Comparison of ENCODE assay signal across 10 cellular contexts in genomic region chr5:179617930-179618329, GRCh38. TPM values are rescaled to one million over a fixed set of nuclear protein-coding genes. Genes with fewer than 3 reads are reported as not detected.
DNase-seq lines count a peak whose midpoint lies in the region; ATAC-seq, FAIRE-seq and TF ChIP-seq lines count a peak whose summit lies in the region.
"Had no signal": no experiment of that assay in that cellular context is flagged by ENCODE, and none has a peak within 500 bp of the region (broad histone marks: within the 10 kb centered on the region; RNA-seq: fewer than 3 reads in every experiment).

No MANE protein-coding gene starts in this region.

- H3K9ac ChIP-seq in K562 (ENCODE audit: insufficient read depth in 1 of 2, low read depth in 2 of 2, low read length in 2 of 2): no peak overlapping the region
- no peak overlapping the region for H3K9ac ChIP-seq in neural progenitor cell

- in situ Hi-C loops in K562 (cut with MboI): no loop called here

- H3K27me3 Mint-ChIP-seq in CD8-positive, alpha-beta T cell (ENCODE audit: low read depth): no peaks in the 10 kb centered on the region
- peaks cover 16% of the 10 kb centered on the region for H3K27me3 Mint-ChIP-seq in HFFc6 (ENCODE audit: insufficient read depth)
- peaks cover 16% of the 10 kb centered on the region for H3K27me3 Mint-ChIP-seq in neural progenitor cell (ENCODE audit: insufficient read depth, low read depth)

- no peak for TF ChIP-seq EP300 in K562 (IDR thresholded peaks at IDR 0.05; ENCODE audit: low read length)

- BruUV-seq in K562 (replicated peaks; lab: Mats Ljungman, UMichigan): no TSS peak

- no peak overlapping the region; the same call in 1 of the 2 replicates for H3K4me2 ChIP-seq in K562 (ENCODE audit: insufficient read depth, low read length)
- peak overlapping the region; percentile 99 for H3K4me2 ChIP-seq in neural progenitor cell

- no peaks in the 10 kb centered on the region for H3K9me3 ChIP-seq in CD8-positive, alpha-beta T cell (ENCODE audit: low read length)
- H3K9me3 ChIP-seq in K562 (replicated peaks; ENCODE audit: control insufficient read depth, insufficient read depth, low read depth, low read length): no peaks in the 10 kb centered on the region
- no peaks in the 10 kb centered on the region for H3K9me3 ChIP-seq in neural progenitor cell (ENCODE audit: low read depth)
- no peaks in the 10 kb centered on the region for H3K9me3 ChIP-seq in vagina

- H3K27me3 ChIP-seq in CD8-positive, alpha-beta T cell (ENCODE audit: insufficient read depth, low read length): no peaks in the 10 kb centered on the region
- H3K27me3 ChIP-seq in K562 (ENCODE audit: control insufficient read depth in 2 of 2, insufficient read depth in 2 of 2, low read length in 2 of 2): no peaks in the 10 kb centered on the region
- H3K27me3 ChIP-seq in neural progenitor cell: no peaks in the 10 kb centered on the region
- H3K27me3 ChIP-seq in vagina: no peaks in the 10 kb centered on the region

- 79% methylated on average over 7 of the region's 7 CpGs for WGBS in K562 (ENCODE audit: insufficient coverage, low coverage, missing lambda C conversion rate)

- TF ChIP-seq POLR2A in K562 (conservative IDR thresholded peaks at IDR 0.05): peak; percentile 39; the same call in 1 of the 2 replicates
- TF ChIP-seq POLR2A in vagina (IDR thresholded peaks at IDR 0.05): no peak

- H4K20me1 ChIP-seq in K562 (replicated peaks; ENCODE audit: control insufficient read depth, insufficient read depth, low read length) (peaks cover 78% of the 10 kb centered on the region), neural progenitor cell (ENCODE audit: low read depth) (peaks cover 99% of the 10 kb centered on the region)

- H3K36me3 Mint-ChIP-seq in CD8-positive, alpha-beta T cell: peaks cover 89% of the 10 kb centered on the region
- H3K36me3 Mint-ChIP-seq in HFFc6 (ENCODE audit: low read depth): peaks cover 89% of the 10 kb centered on the region
- H3K36me3 Mint-ChIP-seq in neural progenitor cell: peaks cover 68% of the 10 kb centered on the region

- intact Hi-C loops in CD8-positive, alpha-beta T cell (cut with DNase I, micrococcal nuclease): loop anchor here in 1 of 2 experiments (10.0 kb wide), 1 partner anchor 993 kb away; the partner anchor contains the start of gene CLK4
- intact Hi-C loops in K562 (cut with micrococcal nuclease): no loop called here
- intact Hi-C loops in vagina (cut with DNase I): loop anchor here (10.0 kb wide), 1 partner anchor 1473 kb away; no protein-coding TSS in a partner anchor

- no peak for ATAC-seq in CD8-positive, alpha-beta T cell
- ATAC-seq in K562 (no peak), HG02852 (IDR thresholded peaks at IDR 0.05; ENCODE audit: unreplicated experiment) (no peak), GM21367 (IDR thresholded peaks at IDR 0.05; ENCODE audit: unreplicated experiment) (no peak)

- no peak overlapping the region for H3K27ac Mint-ChIP-seq in CD8-positive, alpha-beta T cell
- H3K27ac Mint-ChIP-seq in HFFc6 (peak overlapping the region; percentile 32), neural progenitor cell (no peak overlapping the region)

- H2AFZ ChIP-seq in K562 (ENCODE audit: low read depth, low read length): no peak overlapping the region
- H2AFZ ChIP-seq in neural progenitor cell (replicated peaks): no peak overlapping the region

- H3K36me3 ChIP-seq in CD8-positive, alpha-beta T cell (ENCODE audit: insufficient read depth, low read length): peaks cover 80% of the 10 kb centered on the region
- H3K36me3 ChIP-seq in K562 (ENCODE audit: control insufficient read depth, insufficient read depth, low read length): peaks cover 96% of the 10 kb centered on the region
- peaks cover 86% of the 10 kb centered on the region for H3K36me3 ChIP-seq in neural progenitor cell
- H3K36me3 ChIP-seq in vagina: peaks cover 6 to 89% of the 10 kb centered on the region in 2 donors

- no peaks in the 10 kb centered on the region for H3K9me1 ChIP-seq in K562 (ENCODE audit: control insufficient read depth, insufficient read depth, low read length)

- peaks cover 83% of the 10 kb centered on the region for H3K79me2 ChIP-seq in K562 (ENCODE audit: control insufficient read depth, insufficient read depth, low read length)
- H3K79me2 ChIP-seq in neural progenitor cell (ENCODE audit: low read depth): peaks cover 93% of the 10 kb centered on the region

- H3F3A ChIP-seq in neural progenitor cell (ENCODE audit: low read depth): peaks cover 96% of the 10 kb centered on the region

- H3K4me3 Mint-ChIP-seq in CD8-positive, alpha-beta T cell: peak overlapping the region; percentile 1
- H3K4me3 Mint-ChIP-seq in HFFc6 (peak overlapping the region; percentile 25), neural progenitor cell (peak overlapping the region; percentile 30)

- no peak for TF ChIP-seq CTCF in CD8-positive, alpha-beta T cell (IDR thresholded peaks at IDR 0.05)
- TF ChIP-seq CTCF in HFFc6 (IDR thresholded peaks at IDR 0.05) (no peak), K562 (IDR thresholded peaks at IDR 0.05 in 2 of 3, conservative IDR thresholded peaks at IDR 0.05 in 1 of 3; ENCODE audit: insufficient read depth in 2 of 3, low read depth in 1 of 3, low read length in 3 of 3) (no peak), neural progenitor cell (IDR thresholded peaks at IDR 0.05) (no peak), vagina (IDR thresholded peaks at IDR 0.05) (no peak)

- H3K4me1 ChIP-seq in CD8-positive, alpha-beta T cell (ENCODE audit: insufficient read depth, low read length): peaks cover 72% of the 10 kb centered on the region
- peaks cover 10 to 55% of the 10 kb centered on the region in 2 experiments for H3K4me1 ChIP-seq in K562 (replicated peaks in 1 of 2; ENCODE audit: control insufficient read depth in 2 of 2, insufficient read depth in 2 of 2, low read length in 2 of 2)
- H3K4me1 ChIP-seq in neural progenitor cell: peaks cover 32% of the 10 kb centered on the region
- peaks cover 69% of the 10 kb centered on the region for H3K4me1 ChIP-seq in vagina

- H3K27ac ChIP-seq in CD8-positive, alpha-beta T cell (ENCODE audit: low read depth, low read length): no peak overlapping the region
- no peak overlapping the region for H3K27ac ChIP-seq in K562 (ENCODE audit: extremely low read depth, low read depth, low read length)
- no peak overlapping the region for H3K27ac ChIP-seq in neural progenitor cell
- H3K27ac ChIP-seq in vagina: no peak overlapping the region

- POLR2A ChIA-PET in CD8-positive, alpha-beta T cell (lab: Charles Lee): no interaction called here
- POLR2A ChIA-PET in K562 (lab: Yijun Ruan, JAX): interaction anchor here (0.6 to 2.6 kb wide), 2 partner anchors 11 to 165 kb away, joined by 3 to 15 read pairs; no protein-coding TSS in a partner anchor

- no peak for FAIRE-seq in K562 (lab: Jason Lieb, UNC)

- H3K4me3 ChIP-seq in CD8-positive, alpha-beta T cell (ENCODE audit: low read depth, low read length): no peak overlapping the region
- H3K4me3 ChIP-seq in K562: no peak overlapping the region
- H3K4me3 ChIP-seq in neural progenitor cell: no peak overlapping the region
- H3K4me3 ChIP-seq in vagina: no peak overlapping the region

- CTCF ChIA-PET in CD8-positive, alpha-beta T cell (lab: Charles Lee): interaction anchor here (0.8 kb wide), 1 partner anchor 12 kb away, joined by 5 read pairs; no protein-coding TSS in a partner anchor
- CTCF ChIA-PET in K562 (lab: Yijun Ruan, JAX; ENCODE audit: low intra/inter-chr PET ratio): no interaction called here

- peaks cover 72% of the 10 kb centered on the region for H3K4me1 Mint-ChIP-seq in CD8-positive, alpha-beta T cell (ENCODE audit: low read depth)
- H3K4me1 Mint-ChIP-seq in HFFc6 (ENCODE audit: low read depth) (peaks cover 81% of the 10 kb centered on the region), neural progenitor cell (peaks cover 47% of the 10 kb centered on the region)

- no peak for TF ChIP-seq RAD21 in K562 (CRISPR knock-in tag; conservative IDR thresholded peaks at IDR 0.05 in 1 of 2, IDR thresholded peaks at IDR 0.05 in 1 of 2)

- DNase-seq in CD8-positive, alpha-beta T cell: no peak
- DNase-seq in HFFc6: no peak
- peak in 1 of 4 experiments; percentile 3 for DNase-seq in K562 (ENCODE audit: extremely low read depth in 1 of 4, low spot score in 3 of 4)
- DNase-seq in neural progenitor cell (ENCODE audit: low spot score): no peak
- DNase-seq in vagina (ENCODE audit: extremely low spot score in 2 of 2): no peak
- DNase-seq: mesendoderm; PC-3; stimulated activated CD4-positive, alpha-beta T cell treated with anti-CD3 and anti-CD28 coated beads, Interleukin-4, amount 100 ng/mL, for 4 hours had no signal

- H3K9me3 Mint-ChIP-seq in CD8-positive, alpha-beta T cell: no peaks in the 10 kb centered on the region
- no peaks in the 10 kb centered on the region for H3K9me3 Mint-ChIP-seq in HFFc6
- H3K9me3 Mint-ChIP-seq in neural progenitor cell: no peaks in the 10 kb centered on the region

TF ChIP-seq in K562, 482 proteins besides CTCF, POLR2A, EP300 and RAD21 (continues in another document):
- peak; percentile 13 for TF ChIP-seq POLR2B (IDR thresholded peaks at IDR 0.05; ENCODE audit: low read depth, partially characterized antibody)
- TF ChIP-seq POLR2AphosphoS5 (IDR thresholded peaks at IDR 0.05; ENCODE audit: control insufficient read depth, insufficient read depth, low read depth, low read length): peak; percentile 22; the same call in 1 of the 2 replicates

RNA-seq across cellular contexts. Expression of gene HNRNPH1, which starts 5.5 kb away (rescaled TPM):
- total RNA-seq in CD8-positive, alpha-beta T cell: 1,000 to 10,000 TPM; 2,565 to 2,635 TPM
- total RNA-seq in HFFc6 (2021; fragmentation: NEBNext Ultra II Directional; extraction: Animal tissue kit (Norgen Biotek cat#: 25700)): 100 to 1,000 TPM; 286 to 401 (median 358) TPM
- total RNA-seq in K562 (2011; cell fraction: chromatin; rRNA removed; ENCODE audit: low replicate concordance): 1,523 and 3,571 TPM in 2 replicates
- 1,055 and 1,232 TPM in 2 replicates for total RNA-seq in K562 (2011; cell fraction: nucleolus; rRNA removed)
- total RNA-seq in K562 (2011; cell fraction: nucleoplasm; rRNA removed): 1,271 and 1,326 TPM in 2 replicates
- total RNA-seq in K562 (2014; rRNA removed) (570 and 600 TPM in 2 replicates), K562 (2014; rRNA removed; fragmentation: Illumina TruSeq; extraction: Trizol) (611 and 618 TPM in 2 replicates), K562 (2015; rRNA removed; fragmentation: Illumina TruSeq; extraction: Trizol) (613 and 656 TPM in 2 replicates), K562 (2021) (544 and 561 TPM in 2 replicates), neural progenitor cell (ENCODE audit: low replicate concordance) (795 and 1,138 TPM in 2 replicates), vagina (483 TPM)
- polyA plus RNA-seq in K562 (2011; rRNA removed) (418 and 441 TPM in 2 replicates), K562 (2014; fragmentation: Illumina TruSeq; extraction: Trizol) (445 and 534 TPM in 2 replicates), K562 (2014; fragmentation: Nextera tagmentation; extraction: Ambion mirVana) (100 to 1,000 TPM; 103 to 128 TPM), K562 (2014; rRNA removed) (574 and 644 TPM in 2 replicates)
- 97.0 and 189 TPM in 2 replicates for polyA plus RNA-seq in K562 (2011; cell fraction: cytosol; rRNA removed)
- 1,217 and 1,257 TPM in 2 replicates for polyA plus RNA-seq in K562 (2011; cell fraction: nucleus; rRNA removed)
- polyA plus RNA-seq in K562 (2012): 259 and 470 TPM in 2 replicates
- polyA minus RNA-seq in K562 (2011; rRNA and poly(A)+ RNA removed): 902 and 960 TPM in 2 replicates
- 599 and 712 TPM in 2 replicates for polyA minus RNA-seq in K562 (2011; cell fraction: cytosol; rRNA and poly(A)+ RNA removed)
- 1,471 and 2,216 TPM in 2 replicates for polyA minus RNA-seq in K562 (2011; cell fraction: nucleus; rRNA and poly(A)+ RNA removed)
